ENCODE assay signal across 21 cellular contexts in the genomic region with DNA sequence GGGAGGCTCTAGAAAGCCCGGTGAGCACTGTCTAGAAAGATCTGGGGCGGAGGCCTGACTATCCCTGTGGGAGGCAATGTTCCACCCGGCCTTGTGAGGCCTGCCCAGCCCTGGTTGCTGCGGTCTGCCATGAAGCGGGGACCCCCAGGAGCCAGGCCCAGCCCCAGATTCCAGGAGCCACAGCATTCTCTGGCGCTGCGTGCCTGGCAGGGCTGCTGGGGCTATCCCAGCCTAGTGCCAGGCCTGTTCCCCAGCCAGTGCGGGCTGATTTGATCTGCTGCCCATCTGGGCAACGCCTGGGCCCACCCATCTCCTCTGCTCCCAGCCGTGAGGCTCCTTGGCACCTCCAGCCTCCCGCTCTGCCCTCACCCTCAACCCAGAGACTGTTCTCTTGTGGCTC. TPM values are rescaled to one million over a fixed set of nuclear protein-coding genes. Genes with fewer than 3 reads are reported as not detected.
"Had no signal": no experiment of that assay in that cellular context is flagged by ENCODE, and none has a peak within 500 bp of the region (broad histone marks: within the 10 kb centered on the region; RNA-seq: fewer than 3 reads in every experiment).

No MANE protein-coding gene starts in this region.

- H3K4me3 Mint-ChIP-seq: natural killer cell, neural crest cell had no signal

- H3K4me3 ChIP-seq: esophagus squamous epithelium, gastroesophageal sphincter, ovary, right atrium auricular region, sigmoid colon, thyroid gland, upper lobe of left lung, uterus had no signal

- H3K36me3 Mint-ChIP-seq: natural killer cell had no signal

- ATAC-seq: gastroesophageal sphincter, natural killer cell had no signal

- H3K9me3 Mint-ChIP-seq: natural killer cell, neural crest cell had no signal

- H3K27ac ChIP-seq: esophagus squamous epithelium, gastroesophageal sphincter, ovary, right atrium auricular region, sigmoid colon, thyroid gland, upper lobe of left lung, uterus had no signal

- H3K9me3 ChIP-seq: esophagus squamous epithelium, gastroesophageal sphincter, ovary, right atrium auricular region, sigmoid colon, thyroid gland, upper lobe of left lung, uterus had no signal

- H3K27ac Mint-ChIP-seq: natural killer cell had no signal

- H3K4me1 ChIP-seq: gastroesophageal sphincter, right atrium auricular region, sigmoid colon, thyroid gland, upper lobe of left lung, uterus had no signal

- DNase-seq: effector memory CD4-positive, alpha-beta T cell; esophagus squamous epithelium; foreskin fibroblast; kidney glomerular epithelial cell; mammary epithelial cell; natural killer cell; sigmoid colon; small intestine; stimulated activated CD4-positive, alpha-beta T cell treated with anti-CD3 and anti-CD28 coated beads, Interleukin-2, amount 100 ng/mL, for 48 hours; stimulated activated naive CD4-positive, alpha-beta T cell treated with Interleukin-2 at 50 U/mL for 16 hours; thyroid gland; uterus had no signal

- H3K36me3 ChIP-seq: esophagus squamous epithelium, gastroesophageal sphincter, ovary, right atrium auricular region, sigmoid colon, thyroid gland, upper lobe of left lung, uterus had no signal

- H3K4me1 Mint-ChIP-seq: natural killer cell, neural crest cell had no signal

- H3K27me3 ChIP-seq: gastroesophageal sphincter, ovary, right atrium auricular region, sigmoid colon, thyroid gland, uterus had no signal

RNA-seq across cellular contexts. Expression of a gene that starts 19.6 kb away (rescaled TPM):
- total RNA-seq: epithelial cell of proximal tubule, esophagus squamous epithelium, left lobe of liver, mammary epithelial cell, mesenteric fat pad, mononuclear cell, natural killer cell, right atrium auricular region, thyroid gland had no signal

RNA-seq across cellular contexts. Expression of a gene that starts 42.3 kb away (rescaled TPM):
- total RNA-seq: mononuclear cell, natural killer cell had no signal
